8 cellular contexts compared by ENCODE assay signal in genomic region chr4:71713611-71714203, GRCh38.
DNase-seq lines count a peak whose midpoint lies in the region; ATAC-seq and TF ChIP-seq lines count a peak whose summit lies in the region.

No MANE protein-coding gene starts in this region.

- no peak overlapping the region for H3K4me3 ChIP-seq in astrocyte of the cerebellum (ENCODE audit: low read depth, low read length)
- H3K4me3 ChIP-seq in aorta (ENCODE audit: low read length in 2 of 2): no peak overlapping the region

- in situ Hi-C loops in astrocyte of the cerebellum (cut with HindIII; ENCODE audit: low sequenced_read_pairs): loop anchor here (25.0 kb wide), 1 partner anchor 476 kb away; no protein-coding TSS in a partner anchor

- no peaks in the 10 kb centered on the region for H3K36me3 Mint-ChIP-seq in HFFc6 (ENCODE audit: low read depth)

- WGBS in aorta, 2 donors: 6 to 7% methylated on average over 1 of the region's 1 CpG

- ATAC-seq in aorta (ENCODE audit: low FRiP score) (peak; percentile 65), GM21723 (IDR thresholded peaks at IDR 0.05; ENCODE audit: unreplicated experiment) (no peak)

- no peak overlapping the region for H3K27ac Mint-ChIP-seq in HFFc6

- intact Hi-C loops in aorta (cut with DNase I): loop anchor here (2.0 to 5.0 kb wide), 2 partner anchors 483 to 526 kb away; no protein-coding TSS in a partner anchor

- peaks cover 8% of the 10 kb centered on the region; the same call in 1 of the 2 replicates for H3K4me1 Mint-ChIP-seq in HFFc6 (ENCODE audit: low read depth)

- no peaks in the 10 kb centered on the region for H3K9me3 Mint-ChIP-seq in HFFc6

- no peaks in the 10 kb centered on the region for H3K27me3 ChIP-seq in aorta (ENCODE audit: control insufficient read depth in 1 of 2, insufficient read depth in 2 of 2, low read length in 1 of 2)

- no peaks in the 10 kb centered on the region for H3K36me3 ChIP-seq in aorta (ENCODE audit: control insufficient read depth in 1 of 2, insufficient read depth in 2 of 2, low read length in 1 of 2)

- peaks cover 12% of the 10 kb centered on the region for H3K27me3 Mint-ChIP-seq in HFFc6 (ENCODE audit: insufficient read depth)

- H3K27ac ChIP-seq in aorta (ENCODE audit: low read depth in 1 of 2, low read length in 2 of 2): no peak overlapping the region

- TF ChIP-seq CTCF in HFFc6 (IDR thresholded peaks at IDR 0.05) (peak; percentile 88), astrocyte of the cerebellum (IDR thresholded peaks at IDR 0.05; ENCODE audit: low read depth, low read length, missing control alignments) (peak; percentile 48)

- H3K9me3 ChIP-seq in aorta (ENCODE audit: control insufficient read depth, low read length): no peaks in the 10 kb centered on the region

- no peak overlapping the region for H3K4me3 Mint-ChIP-seq in HFFc6

- DNase-seq in NOMO-1 (lab: John Stamatoyannopoulos, UW; ENCODE audit: unreplicated experiment in 2 of 2) (peak; percentile 3 to 22), NOMO-1 treated with dmso at 0.1 percent for 144 hours (lab: John Stamatoyannopoulos, UW; ENCODE audit: unreplicated experiment) (no peak), HFFc6 (peak; percentile 60), NCI-H2029 (lab: John Stamatoyannopoulos, UW) (peak; percentile 37), astrocyte of the cerebellum (ENCODE audit: low read depth) (peak; percentile 72), kidney glomerular epithelial cell (lab: John Stamatoyannopoulos, UW) (peak; percentile 58), aorta (no peak)

- H3K4me1 ChIP-seq in aorta (ENCODE audit: control insufficient read depth in 1 of 2, insufficient read depth in 2 of 2, low read length in 2 of 2): no peaks in the 10 kb centered on the region

Comparison
In these comparisons a context has a peak if more than half of its experiments do, and no peak if none do; other contexts are left out.
1. DNase-seq: peak in NOMO-1 (2 of 2), HFFc6 (single experiment), NCI-H2029 (single experiment), astrocyte of the cerebellum (single experiment) and kidney glomerular epithelial cell (single experiment); none in NOMO-1 treated with dmso at 0.1 percent for 144 hours (single experiment) and aorta (0 of 2).